Comparison of ENCODE assay signal across 15 cellular contexts in genomic region chr13:110485604-110486003, GRCh38.
DNase-seq lines count a peak whose midpoint lies in the region; ATAC-seq and TF ChIP-seq lines count a peak whose summit lies in the region.
"Had no signal": no experiment of that assay in that cellular context is flagged by ENCODE, and none has a peak within 500 bp of the region (broad histone marks: within the 10 kb centered on the region; RNA-seq: fewer than 3 reads in every experiment).

No MANE protein-coding gene starts in this region.

- H3K4me2 ChIP-seq in IMR-90 (ENCODE audit: low read depth, low read length) (no peak overlapping the region), hepatocyte (no peak overlapping the region)

- dilution Hi-C loops in IMR-90 (cut with HindIII; ENCODE audit: low sequenced_read_pairs, unreplicated experiment): no loop called here

- H3K9me3 ChIP-seq in IMR-90 (ENCODE audit: control insufficient read depth, insufficient read depth, low read length) (no peaks in the 10 kb centered on the region), ectodermal cell (ENCODE audit: control insufficient read depth, low read length) (no peaks in the 10 kb centered on the region), hepatocyte (ENCODE audit: low read depth) (no peaks in the 10 kb centered on the region)

- TF ChIP-seq RAD21 in IMR-90 (IDR thresholded peaks at IDR 0.05; ENCODE audit: low read length): no peak

- no peak overlapping the region for H4K5ac ChIP-seq in IMR-90 (ENCODE audit: low read depth, low read length)

- no peak for TF ChIP-seq CTCF in IMR-90 (conservative IDR thresholded peaks at IDR 0.05; ENCODE audit: low read depth, low read length)
- no peak for TF ChIP-seq CTCF in hepatocyte (IDR thresholded peaks at IDR 0.05; ENCODE audit: poor library complexity)

- TF ChIP-seq POLR2A in IMR-90 (IDR thresholded peaks at IDR 0.05; ENCODE audit: low read depth, low read length) (no peak), erythroblast (IDR thresholded peaks at IDR 0.05; ENCODE audit: low read length) (no peak)

- CTCF ChIA-PET in IMR-90 (lab: Yijun Ruan, JAX): no interaction called here

- H3K4me3 ChIP-seq in IMR-90 (ENCODE audit: insufficient read depth, low read depth, low read length): no peak overlapping the region
- H3K4me3 ChIP-seq in ectodermal cell (ENCODE audit: insufficient read depth, low read depth, low read length): no peak overlapping the region
- H3K4me3 ChIP-seq in hepatocyte: no peak overlapping the region

- no peak overlapping the region for H2BK15ac ChIP-seq in IMR-90 (ENCODE audit: low read depth, low read length)

- peak overlapping the region; percentile 1; the same call in 1 of the 2 replicates for H3K14ac ChIP-seq in IMR-90 (replicated peaks; ENCODE audit: low read depth, low read length)

- peak overlapping the region; percentile 52 for H2BK5ac ChIP-seq in IMR-90 (ENCODE audit: low read depth, low read length, poor library complexity, severe bottlenecking)

- peaks cover 10% of the 10 kb centered on the region; the same call in 1 of the 2 replicates for H4K20me1 ChIP-seq in IMR-90 (ENCODE audit: insufficient read depth, low read length)
- no peaks in the 10 kb centered on the region for H4K20me1 ChIP-seq in hepatocyte (ENCODE audit: insufficient read depth, poor library complexity, severe bottlenecking)

- POLR2A ChIA-PET in IMR-90 (lab: Charles Lee; ENCODE audit: unreplicated experiment): no interaction called here

- H3K4ac ChIP-seq in IMR-90 (ENCODE audit: low read depth, low read length): peak overlapping the region; percentile 68; the same call in 1 of the 2 replicates

- peak overlapping the region; percentile 13; the same call in 1 of the 2 replicates for H4K91ac ChIP-seq in IMR-90 (ENCODE audit: insufficient read depth, low read depth, low read length)

- WGBS in IMR-90 (ENCODE audit: extremely low coverage in 2 of 2, insufficient read length in 1 of 2), 2 experiments: 94% methylated on average over 2 of the region's 9 CpGs; no CpG with 5 or more reads in 1 of the 2 experiments
- 40 to 44% methylated on average over 9 of the region's 9 CpGs for WGBS in ectodermal cell, 2 experiments
- 42% methylated on average over 9 of the region's 9 CpGs for WGBS in hepatocyte (ENCODE audit: low lambda C conversion rate, missing lambda C conversion rate)

- H3K56ac ChIP-seq in IMR-90 (ENCODE audit: extremely low read depth, insufficient read depth, low read length): no peak overlapping the region

- H3K27ac ChIP-seq in IMR-90 (ENCODE audit: insufficient read depth, low read length): no peak overlapping the region
- peak overlapping the region; percentile 38 for H3K27ac ChIP-seq in ectodermal cell (ENCODE audit: insufficient read depth, low read depth, low read length, poor library complexity, severe bottlenecking)
- H3K27ac ChIP-seq in hepatocyte: no peak overlapping the region

- 0 out of 2 replicates have a peak overlapping the region, but pooled peaks have one; percentile 21 for H2BK20ac ChIP-seq in IMR-90 (ENCODE audit: low read depth, low read length)

- DNase-seq in A172 (ENCODE audit: low spot score): peak; percentile 84
- DNase-seq in IMR-90: no peak
- DNase-seq in left kidney (ENCODE audit: low read depth, low spot score): peak; percentile 58
- DNase-seq in NCI-H1417 treated with DMSO at 0.1 percent for 48 hours (lab: John Stamatoyannopoulos, UW): no peak
- no peak for DNase-seq in erythroblast (lab: John Stamatoyannopoulos, UW)
- no peak for DNase-seq in hepatocyte (ENCODE audit: low spot score)
- DNase-seq: activated gamma-delta T cell; CD4-positive, alpha-beta T cell; effector memory CD4-positive, alpha-beta T cell; NCI-H1930; NCI-H526 treated with DMSO at 0.1 percent for 48 hours; T-cell had no signal

- H2AK5ac ChIP-seq in IMR-90 (ENCODE audit: low read depth, low read length): peak overlapping the region; percentile 58; the same call in 1 of the 2 replicates

- H3K9ac ChIP-seq in IMR-90 (ENCODE audit: low read depth, low read length): no peak overlapping the region

- in situ Hi-C loops in IMR-90 (cut with MboI; ENCODE audit: low sequenced_read_pairs): no loop called here

- H3K4me1 ChIP-seq in IMR-90 (ENCODE audit: control insufficient read depth, insufficient read depth, low read length) (peaks cover 8% of the 10 kb centered on the region), ectodermal cell (ENCODE audit: control insufficient read depth, insufficient read depth, low read length) (peaks cover 23% of the 10 kb centered on the region), hepatocyte (ENCODE audit: insufficient read depth) (no peaks in the 10 kb centered on the region)

- BruUV-seq in IMR-90 (replicated peaks; lab: Mats Ljungman, UMichigan): no TSS peak

- H3K9me1 ChIP-seq in IMR-90 (ENCODE audit: insufficient read depth, low read length): peaks cover 8% of the 10 kb centered on the region; the same call in 1 of the 2 replicates

- H2AK9ac ChIP-seq in IMR-90 (replicated peaks; ENCODE audit: low read depth, low read length, poor library complexity): no peak overlapping the region

- H3K79me1 ChIP-seq in IMR-90 (ENCODE audit: low read depth in 1 of 2, low read length in 2 of 2): peaks cover 18 to 27% of the 10 kb centered on the region in 2 experiments

- no peaks in the 10 kb centered on the region for H3K9me2 ChIP-seq in hepatocyte (replicated peaks; ENCODE audit: insufficient read depth)

- peak overlapping the region; percentile 25; the same call in 1 of the 2 replicates for H3K23ac ChIP-seq in IMR-90 (ENCODE audit: low read depth, low read length)

- H4K8ac ChIP-seq in IMR-90 (ENCODE audit: low read depth in 2 of 2, low read length in 2 of 2): no peak overlapping the region

- ATAC-seq in IMR-90 (ENCODE audit: low read depth) (peak; percentile 23), HG02642 (IDR thresholded peaks at IDR 0.05; ENCODE audit: poor library complexity, unreplicated experiment) (no peak)
- ATAC-seq: Panc1, T-cell had no signal

- no peaks in the 10 kb centered on the region for H3K79me2 ChIP-seq in hepatocyte

- 0 out of 2 replicates have a peak overlapping the region, but pooled peaks have one; percentile 10 for H2BK120ac ChIP-seq in IMR-90 (ENCODE audit: low read depth, low read length)

- H3K18ac ChIP-seq in IMR-90 (ENCODE audit: low read depth, low read length): no peak overlapping the region

- intact Hi-C loops in IMR-90 (cut with micrococcal nuclease): no loop called here

- peaks cover 73% of the 10 kb centered on the region for H3K36me3 ChIP-seq in IMR-90 (ENCODE audit: control insufficient read depth, insufficient read depth, low read length)
- H3K36me3 ChIP-seq in ectodermal cell (ENCODE audit: control insufficient read depth, insufficient read depth, low read length): peaks cover 22% of the 10 kb centered on the region
- no peaks in the 10 kb centered on the region for H3K36me3 ChIP-seq in hepatocyte (replicated peaks; ENCODE audit: insufficient read depth, low read depth)

- H2AFZ ChIP-seq in IMR-90 (replicated peaks; ENCODE audit: low read length, poor library complexity) (no peak overlapping the region), hepatocyte (no peak overlapping the region)

- H3K27me3 ChIP-seq in IMR-90 (ENCODE audit: control insufficient read depth, insufficient read depth, low read length) (no peaks in the 10 kb centered on the region), ectodermal cell (ENCODE audit: control insufficient read depth, insufficient read depth, low read length, poor library complexity, severe bottlenecking) (no peaks in the 10 kb centered on the region), hepatocyte (no peaks in the 10 kb centered on the region)

TF ChIP-seq in IMR-90, 13 proteins besides CTCF, POLR2A, EP300 and RAD21:
- TF ChIP-seq MAZ (IDR thresholded peaks at IDR 0.05; ENCODE audit: borderline replicate concordance, low read depth, low read length) (no peak), CEBPB (IDR thresholded peaks at IDR 0.05; ENCODE audit: low read depth, low read length) (no peak), FOS (IDR thresholded peaks at IDR 0.05; ENCODE audit: low read depth, low read length) (no peak), MXI1 (IDR thresholded peaks at IDR 0.05; ENCODE audit: borderline replicate concordance, low read depth, low read length) (no peak), RCOR1 (IDR thresholded peaks at IDR 0.05; ENCODE audit: insufficient replicate concordance, low read length) (no peak), ELK1 (IDR thresholded peaks at IDR 0.05; ENCODE audit: borderline replicate concordance, low read depth, low read length) (no peak), SMC3 (IDR thresholded peaks at IDR 0.05; ENCODE audit: low read depth, low read length) (no peak), CHD1 (IDR thresholded peaks at IDR 0.05; ENCODE audit: low read depth, low read length) (no peak), NFE2L2 (IDR thresholded peaks at IDR 0.05; ENCODE audit: low read depth, low read length) (no peak), MAFK (IDR thresholded peaks at IDR 0.05; ENCODE audit: low read depth, low read length) (no peak), USF2 (IDR thresholded peaks at IDR 0.05; ENCODE audit: low read depth, low read length) (no peak), BHLHE40 (IDR thresholded peaks at IDR 0.05; ENCODE audit: low read depth, low read length) (no peak), RFX5 (IDR thresholded peaks at IDR 0.05; ENCODE audit: low read depth, low read length) (no peak)

Comparison
In these comparisons a context has a peak if more than half of its experiments do, and no peak if none do; other contexts are left out.
1. DNase-seq: peak in A172 (single experiment) and left kidney (single experiment); none in IMR-90 (single experiment), NCI-H1417 treated with DMSO at 0.1 percent for 48 hours (single experiment), erythroblast (0 of 2) and hepatocyte (single experiment).